In genomic region chr7:5380350-5381210, GRCh38 we compare ENCODE assay signal across 19 cellular contexts. TPM values are rescaled to one million over a fixed set of nuclear protein-coding genes. Genes with fewer than 3 reads are reported as not detected.
DNase-seq lines count a peak whose midpoint lies in the region; ATAC-seq and TF ChIP-seq lines count a peak whose summit lies in the region.
"Had no signal": no experiment of that assay in that cellular context is flagged by ENCODE, and none has a peak within 500 bp of the region (broad histone marks: within the 10 kb centered on the region; RNA-seq: fewer than 3 reads in every experiment).

No MANE protein-coding gene starts in this region.

- peak overlapping the region; percentile 31 for H3K23ac ChIP-seq in neuronal stem cell (ENCODE audit: low read depth, low read length, poor library complexity)

- H3K18ac ChIP-seq in neuronal stem cell (ENCODE audit: low read length): peak overlapping the region; percentile 83

- H2BK15ac ChIP-seq in neuronal stem cell (ENCODE audit: low read length): no peak overlapping the region

- peak overlapping the region; percentile 41 for H2BK12ac ChIP-seq in neuronal stem cell (ENCODE audit: low read length)

- ATAC-seq in effector memory CD8-positive, alpha-beta T cell (replicated peaks): no peak

- POLR2A ChIA-PET in A673 (lab: Charles Lee; ENCODE audit: low non-redundant PET): no interaction called here
- POLR2A ChIA-PET in RWPE1 (lab: Yijun Ruan, JAX; ENCODE audit: low non-redundant PET): no interaction called here

- no peak overlapping the region for H3K4me2 ChIP-seq in neuronal stem cell (ENCODE audit: insufficient read depth, low read length, poor library complexity, severe bottlenecking)
- H3K4me2 ChIP-seq: KMS-11, PC-9 had no signal

- peak overlapping the region; percentile 56 for H3K14ac ChIP-seq in neuronal stem cell (ENCODE audit: low read length)

- H2AK5ac ChIP-seq in neuronal stem cell (ENCODE audit: low read depth, low read length): peak overlapping the region; percentile 70

- peak overlapping the region; percentile 60 for H3K9ac ChIP-seq in neuronal stem cell (ENCODE audit: low read depth, low read length, poor library complexity)
- H3K9ac ChIP-seq: KMS-11 had no signal

- H2BK120ac ChIP-seq in neuronal stem cell (ENCODE audit: low read depth, low read length): no peak overlapping the region

- H3K4me1 ChIP-seq in A673 (ENCODE audit: insufficient read depth, low read length, poor library complexity, severe bottlenecking): peaks cover 19% of the 10 kb centered on the region
- peaks cover 17 to 23% of the 10 kb centered on the region in 2 donors for H3K4me1 ChIP-seq in neuronal stem cell (ENCODE audit: control insufficient read depth in 2 of 2, insufficient read depth in 1 of 2, low read depth in 1 of 2, low read length in 2 of 2)
- H3K4me1 ChIP-seq in stomach: peaks cover 41 to 78% (median 69%) of the 10 kb centered on the region in 4 donors
- H3K4me1 ChIP-seq: Caco-2 had no signal

- H3K4me3 Mint-ChIP-seq in effector memory CD8-positive, alpha-beta T cell: no peak overlapping the region
- H3K4me3 Mint-ChIP-seq: CD14-positive monocyte had no signal

- TF ChIP-seq EP300 in stomach (IDR thresholded peaks at IDR 0.05): no peak

- H3K4ac ChIP-seq in neuronal stem cell (ENCODE audit: low read length): no peak overlapping the region

- H4K91ac ChIP-seq in neuronal stem cell (ENCODE audit: low read depth, low read length, poor library complexity): no peak overlapping the region

- no peak overlapping the region for H2AFZ ChIP-seq in neuronal stem cell (ENCODE audit: low read length)
- H2AFZ ChIP-seq: PC-9 had no signal

- CTCF ChIA-PET in A673 (lab: Charles Lee) (interaction anchor here (1.1 kb wide), 1 partner anchor 15 kb away, joined by 3 read pairs; no protein-coding TSS in a partner anchor), RWPE1 (lab: Yijun Ruan, JAX) (no interaction called here)

- H3K27ac Mint-ChIP-seq in effector memory CD8-positive, alpha-beta T cell: peak overlapping the region; percentile 63 to 91

- WGBS in neuronal stem cell (ENCODE audit: extremely low coverage in 2 of 2, insufficient read length in 2 of 2, insufficient replicate concordance in 1 of 2), 2 donors: no CpG with 5 or more reads among the region's 21 CpGs
- 80 to 85% (median 81%) methylated on average over 11 to 21 of the region's 21 CpGs for WGBS in stomach, 5 donors

- H3K27me3 ChIP-seq in A673 (replicated peaks; ENCODE audit: insufficient read depth, low read depth, low read length, poor library complexity): no peaks in the 10 kb centered on the region
- no peaks in the 10 kb centered on the region for H3K27me3 ChIP-seq in neuronal stem cell (ENCODE audit: control insufficient read depth in 3 of 3, insufficient read depth in 3 of 3, low read depth in 1 of 3, low read length in 3 of 3)
- H3K27me3 ChIP-seq in stomach: no peaks in the 10 kb centered on the region

- TF ChIP-seq CTCF in A673 (conservative IDR thresholded peaks at IDR 0.05; ENCODE audit: low read depth, low read length) (no peak), RWPE1 (conservative IDR thresholded peaks at IDR 0.05; ENCODE audit: low read depth) (no peak), stomach (IDR thresholded peaks at IDR 0.05) (no peak)

- DNase-seq in A673 (ENCODE audit: low spot score) (no peak), RWPE1 (ENCODE audit: low spot score) (no peak), neuronal stem cell (ENCODE audit: low spot score) (no peak), NK-92 (lab: John Stamatoyannopoulos, UW; ENCODE audit: unreplicated experiment) (no peak), stomach (no peak), activated gamma-delta T cell treated with Interleukin-2 at 50 U/mL for 16 hours (no peak), GOT3 (lab: John Stamatoyannopoulos, UW) (no peak)
- no peak for DNase-seq in effector memory CD8-positive, alpha-beta T cell
- DNase-seq: Caco-2, DMS153, NCI-H1436 treated with DMSO at 0.1 percent for 48 hours, NCI-H2029 treated with DMSO at 0.1 percent for 48 hours, NCI-H510A, NCI-H82, Right ventricle myocardium superior had no signal

- intact Hi-C loops in A673 (cut with micrococcal nuclease; ENCODE audit: unreplicated experiment) (no loop called here), stomach (cut with DNase I; ENCODE audit: low total_unique reads) (no loop called here)

- BruUV-seq in A673 (replicated peaks; lab: Mats Ljungman, UMichigan): no TSS peak

- H3K9me3 Mint-ChIP-seq in effector memory CD8-positive, alpha-beta T cell: no peaks in the 10 kb centered on the region
- H3K9me3 Mint-ChIP-seq: CD14-positive monocyte had no signal

- peak overlapping the region; percentile 22 for H3K27ac ChIP-seq in A673 (ENCODE audit: low read depth, low read length, poor library complexity, severe bottlenecking)
- peak overlapping the region; percentile 27 for H3K27ac ChIP-seq in RWPE1
- no peak overlapping the region for H3K27ac ChIP-seq in neuronal stem cell (replicated peaks; ENCODE audit: low read length)
- peak overlapping the region in 2 of 5 donors; percentile 17 to 32 for H3K27ac ChIP-seq in stomach
- H3K27ac ChIP-seq: KMS-11, PC-9, SK-N-MC had no signal

- H3K4me3 ChIP-seq in A673 (ENCODE audit: low read depth, low read length, poor library complexity, severe bottlenecking): no peak overlapping the region
- H3K4me3 ChIP-seq in neuronal stem cell (ENCODE audit: low read length in 2 of 2): no peak overlapping the region
- no peak overlapping the region for H3K4me3 ChIP-seq in stomach
- H3K4me3 ChIP-seq: PC-9, SK-N-MC had no signal

- peaks cover 34 to 39% of the 10 kb centered on the region in 2 donors for H3K4me1 Mint-ChIP-seq in effector memory CD8-positive, alpha-beta T cell (ENCODE audit: low read depth in 2 of 2)

- peaks cover 40% of the 10 kb centered on the region for H3K79me1 ChIP-seq in neuronal stem cell (ENCODE audit: low read depth, low read length)

- no peak overlapping the region for H4K8ac ChIP-seq in neuronal stem cell (ENCODE audit: low read depth, low read length)

- H2BK5ac ChIP-seq in neuronal stem cell (ENCODE audit: low read length): peak overlapping the region; percentile 75

- H3K9me3 ChIP-seq in A673 (ENCODE audit: low read depth, low read length, poor library complexity, severe bottlenecking) (no peaks in the 10 kb centered on the region), neuronal stem cell (replicated peaks in 1 of 2; ENCODE audit: control insufficient read depth in 2 of 2, insufficient read depth in 1 of 2, low read depth in 1 of 2, low read length in 2 of 2) (no peaks in the 10 kb centered on the region), stomach (no peaks in the 10 kb centered on the region)
- H3K9me3 ChIP-seq: Caco-2 had no signal

- H3K36me3 ChIP-seq in A673 (ENCODE audit: insufficient read depth, low read length, poor library complexity, severe bottlenecking) (peaks cover 14% of the 10 kb centered on the region), neuronal stem cell (replicated peaks in 1 of 2; ENCODE audit: control insufficient read depth in 2 of 2, insufficient read depth in 2 of 2, low read length in 2 of 2) (peaks cover 10 to 55% of the 10 kb centered on the region in 2 donors), stomach (peaks cover 26 to 69% (median 42%) of the 10 kb centered on the region in 4 donors)

- no peak for TF ChIP-seq POLR2A in stomach (IDR thresholded peaks at IDR 0.05)

- no peaks in the 10 kb centered on the region for H3K27me3 Mint-ChIP-seq in effector memory CD8-positive, alpha-beta T cell

- peaks cover 24% of the 10 kb centered on the region for H3K36me3 Mint-ChIP-seq in effector memory CD8-positive, alpha-beta T cell (ENCODE audit: insufficient read depth)

RNA-seq across cellular contexts. Expression of gene TNRC18, which starts 43.1 kb away (rescaled TPM):
- 91.7 and 97.2 TPM in 2 replicates for total RNA-seq in A673 (2021)
- 33.6 TPM for polyA plus RNA-seq in neuronal stem cell (2013, experiment 1 of 2)
- polyA plus RNA-seq in neuronal stem cell (2013, experiment 2 of 2): 37.1 TPM
- total RNA-seq in stomach: 100 to 1,000 TPM in 3 of 5 donors, 10 to 100 TPM in 2; 72.5 to 463 (median 108) TPM
- 10 to 100 TPM in 2 of 3 donors, 1 to 10 TPM in 1; 8.5 to 29.4 (median 11.2) TPM for polyA plus RNA-seq in stomach
